In genomic region chr1:120176092-120176855, GRCh38 we compare ENCODE assay signal across 1 cellular context.
TF ChIP-seq lines count a peak whose summit lies in the region.

Gene SEC22B, minus strand, starts transcription at chr1:120176520. Its CDS starts 139 bp downstream, at chr1:120176381.

TF ChIP-seq in HepG2, 621 proteins besides CTCF, POLR2A, EP300 and RAD21 (continued from another document and continues in another):
- no peak for TF ChIP-seq CEBPZ (IDR thresholded peaks at IDR 0.05; ENCODE audit: low read length)
- TF ChIP-seq RORA (CRISPR knock-in tag; IDR thresholded peaks at IDR 0.05), result no peak
- no peak for TF ChIP-seq ADNP (CRISPR knock-in tag; IDR thresholded peaks at IDR 0.05)
- TF ChIP-seq ZNF510 (CRISPR knock-in tag; IDR thresholded peaks at IDR 0.05; ENCODE audit: low read depth), result no peak
- no peak for TF ChIP-seq RBAK (CRISPR knock-in tag; IDR thresholded peaks at IDR 0.05)
- TF ChIP-seq HDAC1 (CRISPR knock-in tag; IDR thresholded peaks at IDR 0.05), result peak; percentile 80
- peak; percentile 92 for TF ChIP-seq ZBTB40 (IDR thresholded peaks at IDR 0.05)
- peak; percentile 84; the same call in 1 of the 2 replicates for TF ChIP-seq ZBTB40 (CRISPR knock-in tag; IDR thresholded peaks at IDR 0.05)
- TF ChIP-seq ZNF263 (CRISPR knock-in tag; IDR thresholded peaks at IDR 0.05), result no peak; the same call in 1 of the 2 replicates
- 0 out of 2 replicates have a peak, but pooled peaks have one; percentile 53 for TF ChIP-seq HNRNPL (IDR thresholded peaks at IDR 0.05; ENCODE audit: low read depth, low read length)
- TF ChIP-seq SRSF1 (optimal IDR thresholded peaks at IDR 0.05; ENCODE audit: low read depth, low read length), result peak; percentile 48
- no peak for TF ChIP-seq ZNF678 (CRISPR knock-in tag; IDR thresholded peaks at IDR 0.05)
- TF ChIP-seq ZBTB4 (CRISPR knock-in tag; IDR thresholded peaks at IDR 0.05; ENCODE audit: borderline replicate concordance), result 0 out of 2 replicates have a peak, but pooled peaks have one; percentile 73
- TF ChIP-seq BATF2 (CRISPR knock-in tag; IDR thresholded peaks at IDR 0.05), result no peak
- TF ChIP-seq ZNF549 (CRISPR knock-in tag; IDR thresholded peaks at IDR 0.05), result no peak
- TF ChIP-seq GABPB1 (CRISPR knock-in tag; IDR thresholded peaks at IDR 0.05), result peak; percentile 98
- TF ChIP-seq ZNF280B (CRISPR knock-in tag; IDR thresholded peaks at IDR 0.05; ENCODE audit: borderline replicate concordance), result no peak
- TF ChIP-seq TBX2 (CRISPR knock-in tag; IDR thresholded peaks at IDR 0.05; ENCODE audit: borderline replicate concordance), result peak; percentile 79
- TF ChIP-seq ARHGAP35 (CRISPR knock-in tag; IDR thresholded peaks at IDR 0.05; ENCODE audit: borderline replicate concordance), result no peak
- no peak for TF ChIP-seq ARID3A (IDR thresholded peaks at IDR 0.05; ENCODE audit: low read depth, low read length)
- TF ChIP-seq ZNF772 (CRISPR knock-in tag; IDR thresholded peaks at IDR 0.05), result peak; percentile 90
- peak; percentile 87 for TF ChIP-seq ZHX2 (IDR thresholded peaks at IDR 0.05; ENCODE audit: low read depth)
- TF ChIP-seq ZHX2 (CRISPR knock-in tag; IDR thresholded peaks at IDR 0.05; ENCODE audit: borderline replicate concordance), result no peak
- no peak for TF ChIP-seq HNRNPUL1 (IDR thresholded peaks at IDR 0.05; ENCODE audit: low read depth, low read length)
- TF ChIP-seq ZNF235 (CRISPR knock-in tag; IDR thresholded peaks at IDR 0.05; ENCODE audit: borderline replicate concordance), result no peak
- 0 out of 2 replicates have a peak, but pooled peaks have one; percentile 79 for TF ChIP-seq ZNF296 (CRISPR knock-in tag; conservative IDR thresholded peaks at IDR 0.05)
- TF ChIP-seq ATAD3A (CRISPR knock-in tag; IDR thresholded peaks at IDR 0.05), result peak; percentile 22; the same call in 1 of the 2 replicates
- TF ChIP-seq ZNF232 (CRISPR knock-in tag; IDR thresholded peaks at IDR 0.05; ENCODE audit: borderline replicate concordance), result peak; percentile 79; the same call in 1 of the 2 replicates
- no peak for TF ChIP-seq RBM39 (IDR thresholded peaks at IDR 0.05; ENCODE audit: low read depth, low read length, poor library complexity, severe bottlenecking)
